35 cellular contexts compared by ENCODE assay signal in the genomic region with DNA sequence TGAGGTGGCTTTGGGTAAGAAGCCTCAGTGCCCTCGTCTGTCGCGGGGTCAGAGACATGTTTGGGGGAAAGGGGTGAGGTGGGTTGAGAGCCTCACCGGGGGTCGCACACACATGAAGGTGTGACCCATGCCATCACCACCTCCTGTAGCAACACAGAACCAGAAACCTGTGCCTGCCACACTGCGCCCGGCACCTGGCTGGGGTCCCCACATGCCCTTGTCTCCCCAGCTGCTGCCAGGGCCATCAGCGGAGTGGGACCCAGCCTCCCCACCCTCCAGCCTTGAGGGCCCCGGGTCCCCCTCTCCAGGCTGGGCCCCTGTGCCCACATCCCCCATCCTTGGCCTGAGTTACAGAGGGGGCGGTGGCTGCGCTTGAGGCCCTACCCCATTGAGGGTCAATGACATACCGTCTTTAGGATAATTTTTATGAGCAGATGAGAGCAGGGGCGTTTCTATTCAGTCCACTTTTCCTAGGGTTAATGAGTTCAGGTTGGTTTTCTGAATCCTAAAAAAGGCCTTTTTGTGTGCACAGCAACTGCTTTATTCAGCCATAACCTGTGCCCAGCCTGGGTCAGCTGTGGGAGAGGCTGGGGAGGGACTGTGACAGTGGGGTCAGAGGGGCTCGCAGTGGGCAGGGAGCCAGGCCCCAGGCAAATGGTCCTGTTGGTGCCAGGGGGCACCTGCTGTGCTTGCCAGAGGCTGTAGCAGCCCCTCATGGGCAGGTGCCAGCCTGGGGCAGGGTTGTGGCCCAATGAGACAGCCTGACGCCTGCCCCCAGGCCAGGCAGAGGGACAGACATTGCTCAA. TPM values are rescaled to one million over a fixed set of nuclear protein-coding genes. Genes with fewer than 3 reads are reported as not detected.
"Had no signal": no experiment of that assay in that cellular context is flagged by ENCODE, and none has a peak within 500 bp of the region (broad histone marks: within the 10 kb centered on the region; RNA-seq: fewer than 3 reads in every experiment).

No MANE protein-coding gene starts in this region.

- DNase-seq: activated CD4-positive, alpha-beta memory T cell treated with anti-CD3 and anti-CD28 coated beads for 36 hours; activated CD4-positive, alpha-beta T cell treated with anti-CD3 and anti-CD28 coated beads for 36 hours; activated CD4-positive, alpha-beta T cell treated with anti-CD3 and anti-CD28 coated beads, Interleukin-2, amount 10 ng/mL, durations not matched to agents 24 days and 14 days; activated CD4-positive, CD25-positive, alpha-beta regulatory T cell; activated CD4-positive, CD25-positive, alpha-beta regulatory T cell treated with anti-CD3 and anti-CD28 coated beads, Interleukin-2, amount 50 U/mL, for 72 hours; activated CD8-positive, alpha-beta memory T cell treated with anti-CD3 and anti-CD28 coated beads, Interleukin-2, amount 10 ng/mL, durations not matched to agents 7 days and 5 days; activated CD8-positive, alpha-beta memory T cell treated with anti-CD3 and anti-CD28 coated beads, Interleukin-2, amount 50 U/mL, for 4 hours; activated CD8-positive, alpha-beta T cell treated with anti-CD3 and anti-CD28 coated beads, Interleukin-2, amount 10 ng/mL, durations not matched to agents 7 days and 5 days; activated gamma-delta T cell; activated naive CD4-positive, alpha-beta T cell; activated naive CD4-positive, alpha-beta T cell treated with anti-CD3 and anti-CD28 coated beads, Interleukin-2, amount 10 ng/mL, durations not matched to agents 7 days and 5 days; activated naive CD8-positive, alpha-beta T cell treated with anti-CD3 and anti-CD28 coated beads, Interleukin-2, amount 10 ng/mL, durations not matched to agents 7 days and 5 days; activated T-cell treated with anti-CD3 and anti-CD28 coated beads, Interleukin-2, amount 50 U/mL, for 1 hour; activated T-cell treated with anti-CD3 and anti-CD28 coated beads, Interleukin-2, amount 50 U/mL, for 72 hours; central memory CD4-positive, alpha-beta T cell; cerebellar nuclear complex; dorsolateral prefrontal cortex; effector memory CD4-positive, alpha-beta T cell; foreskin fibroblast; heart left ventricle; T-cell; T1000 had no signal

- FAIRE-seq: frontal cortex had no signal

- ATAC-seq: activated CD4-positive, alpha-beta T cell treated with anti-CD3 and anti-CD28 coated beads for 36 hours; activated CD8-positive, alpha-beta memory T cell treated with anti-CD3 and anti-CD28 coated beads, Interleukin-2, amount 10 ng/mL, durations not matched to agents 7 days and 5 days; activated CD8-positive, alpha-beta T cell treated with anti-CD3 and anti-CD28 coated beads, Interleukin-2, amount 10 ng/mL, durations not matched to agents 7 days and 5 days; activated naive CD4-positive, alpha-beta T cell treated with anti-CD3 and anti-CD28 coated beads, Interleukin-2, amount 50 U/mL, for 72 hours; activated T-cell treated with anti-CD3 and anti-CD28 coated beads, Interleukin-2, amount 50 U/mL, for 72 hours; esophagus mucosa; T-cell had no signal

- H3K27ac Mint-ChIP-seq: activated CD4-positive, alpha-beta memory T cell treated with anti-CD3 and anti-CD28 coated beads for 36 hours; activated CD4-positive, alpha-beta T cell treated with anti-CD3 and anti-CD28 coated beads for 36 hours; activated CD4-positive, alpha-beta T cell treated with anti-CD3 and anti-CD28 coated beads, Interleukin-2, amount 10 ng/mL, durations not matched to agents 24 days and 14 days; activated CD8-positive, alpha-beta memory T cell treated with anti-CD3 and anti-CD28 coated beads, Interleukin-2, amount 10 ng/mL, durations not matched to agents 7 days and 5 days; activated CD8-positive, alpha-beta T cell treated with anti-CD3 and anti-CD28 coated beads, Interleukin-2, amount 10 ng/mL, durations not matched to agents 7 days and 5 days; activated naive CD4-positive, alpha-beta T cell treated with anti-CD3 and anti-CD28 coated beads, Interleukin-2, amount 10 ng/mL, durations not matched to agents 7 days and 5 days; activated naive CD4-positive, alpha-beta T cell treated with anti-CD3 and anti-CD28 coated beads, Interleukin-2, amount 50 U/mL, for 72 hours; activated naive CD8-positive, alpha-beta T cell treated with anti-CD3 and anti-CD28 coated beads, Interleukin-2, amount 10 ng/mL, durations not matched to agents 7 days and 5 days; activated T-cell treated with anti-CD3 and anti-CD28 coated beads, Interleukin-2, amount 50 U/mL, for 72 hours; brain; dendritic cell treated with granulocyte-macrophage colony-stimulating factor and Interleukin-4, amounts not matched to agents 40 ng/mL and 50 ng/mL, for 4 days; endodermal cell; T-cell; T-helper 1 cell treated with Interleukin-12 subunit alpha and Interleukin-12 subunit beta and Interleukin-4 antibody, amounts not matched to agents 30 μg/mL and 1 μg/mL, for 36 hours; T-helper 2 cell treated with Interferon-gamma antibody and Interleukin-4, amounts not matched to agents 5 μg/mL and 100 μg/mL, for 36 hours had no signal

- H3K4me1 ChIP-seq: ascending aorta, breast epithelium, heart left ventricle had no signal

- H3K36me3 ChIP-seq: ascending aorta, breast epithelium, cardiac muscle cell, heart left ventricle had no signal

- H3K27me3 Mint-ChIP-seq: activated CD4-positive, alpha-beta memory T cell treated with anti-CD3 and anti-CD28 coated beads for 36 hours; activated CD4-positive, alpha-beta T cell treated with anti-CD3 and anti-CD28 coated beads for 36 hours had no signal

- H3K9me3 Mint-ChIP-seq: activated CD4-positive, alpha-beta memory T cell treated with anti-CD3 and anti-CD28 coated beads for 36 hours; activated CD4-positive, alpha-beta T cell treated with anti-CD3 and anti-CD28 coated beads, Interleukin-2, amount 10 ng/mL, durations not matched to agents 24 days and 14 days; activated naive CD4-positive, alpha-beta T cell treated with anti-CD3 and anti-CD28 coated beads, Interleukin-2, amount 10 ng/mL, durations not matched to agents 7 days and 5 days; activated naive CD4-positive, alpha-beta T cell treated with anti-CD3 and anti-CD28 coated beads, Interleukin-2, amount 50 U/mL, for 72 hours; activated naive CD8-positive, alpha-beta T cell treated with anti-CD3 and anti-CD28 coated beads, Interleukin-2, amount 10 ng/mL, durations not matched to agents 7 days and 5 days; activated T-cell treated with anti-CD3 and anti-CD28 coated beads, Interleukin-2, amount 50 U/mL, for 72 hours; dendritic cell treated with granulocyte-macrophage colony-stimulating factor and Interleukin-4, amounts not matched to agents 40 ng/mL and 50 ng/mL, for 4 days; T-cell; T-helper 1 cell treated with Interleukin-12 subunit alpha and Interleukin-12 subunit beta and Interleukin-4 antibody, amounts not matched to agents 30 μg/mL and 1 μg/mL, for 36 hours; T-helper 2 cell treated with Interferon-gamma antibody and Interleukin-4, amounts not matched to agents 5 μg/mL and 100 μg/mL, for 36 hours had no signal

- H3K4me3 Mint-ChIP-seq: activated CD4-positive, alpha-beta memory T cell treated with anti-CD3 and anti-CD28 coated beads for 36 hours; activated CD4-positive, alpha-beta T cell treated with anti-CD3 and anti-CD28 coated beads for 36 hours; activated CD4-positive, alpha-beta T cell treated with anti-CD3 and anti-CD28 coated beads, Interleukin-2, amount 10 ng/mL, durations not matched to agents 24 days and 14 days; activated CD8-positive, alpha-beta memory T cell treated with anti-CD3 and anti-CD28 coated beads, Interleukin-2, amount 10 ng/mL, durations not matched to agents 7 days and 5 days; activated CD8-positive, alpha-beta T cell treated with anti-CD3 and anti-CD28 coated beads, Interleukin-2, amount 10 ng/mL, durations not matched to agents 7 days and 5 days; activated naive CD4-positive, alpha-beta T cell treated with anti-CD3 and anti-CD28 coated beads, Interleukin-2, amount 10 ng/mL, durations not matched to agents 7 days and 5 days; activated naive CD8-positive, alpha-beta T cell treated with anti-CD3 and anti-CD28 coated beads, Interleukin-2, amount 10 ng/mL, durations not matched to agents 7 days and 5 days; activated T-cell treated with anti-CD3 and anti-CD28 coated beads, Interleukin-2, amount 50 U/mL, for 72 hours; brain; dendritic cell treated with granulocyte-macrophage colony-stimulating factor and Interleukin-4, amounts not matched to agents 40 ng/mL and 50 ng/mL, for 4 days; endodermal cell; T-cell; T-helper 1 cell treated with Interleukin-12 subunit alpha and Interleukin-12 subunit beta and Interleukin-4 antibody, amounts not matched to agents 30 μg/mL and 1 μg/mL, for 36 hours; T-helper 2 cell treated with Interferon-gamma antibody and Interleukin-4, amounts not matched to agents 5 μg/mL and 100 μg/mL, for 36 hours had no signal

- H3K36me3 Mint-ChIP-seq: activated CD4-positive, alpha-beta memory T cell treated with anti-CD3 and anti-CD28 coated beads for 36 hours; activated CD8-positive, alpha-beta memory T cell treated with anti-CD3 and anti-CD28 coated beads, Interleukin-2, amount 10 ng/mL, durations not matched to agents 7 days and 5 days; activated naive CD4-positive, alpha-beta T cell treated with anti-CD3 and anti-CD28 coated beads, Interleukin-2, amount 10 ng/mL, durations not matched to agents 7 days and 5 days; activated naive CD4-positive, alpha-beta T cell treated with anti-CD3 and anti-CD28 coated beads, Interleukin-2, amount 50 U/mL, for 72 hours; activated naive CD8-positive, alpha-beta T cell treated with anti-CD3 and anti-CD28 coated beads, Interleukin-2, amount 10 ng/mL, durations not matched to agents 7 days and 5 days; brain; T-cell had no signal

- H3K4me3 ChIP-seq: ascending aorta, breast epithelium, cardiac muscle cell, coronary artery, dorsolateral prefrontal cortex, heart left ventricle had no signal

- H3K27me3 ChIP-seq: ascending aorta, breast epithelium, cardiac muscle cell, dorsolateral prefrontal cortex, heart left ventricle had no signal

- H3K4me1 Mint-ChIP-seq: activated CD4-positive, alpha-beta T cell treated with anti-CD3 and anti-CD28 coated beads for 36 hours; activated CD4-positive, alpha-beta T cell treated with anti-CD3 and anti-CD28 coated beads, Interleukin-2, amount 10 ng/mL, durations not matched to agents 24 days and 14 days; activated CD8-positive, alpha-beta memory T cell treated with anti-CD3 and anti-CD28 coated beads, Interleukin-2, amount 10 ng/mL, durations not matched to agents 7 days and 5 days; activated naive CD4-positive, alpha-beta T cell treated with anti-CD3 and anti-CD28 coated beads, Interleukin-2, amount 10 ng/mL, durations not matched to agents 7 days and 5 days; activated naive CD8-positive, alpha-beta T cell treated with anti-CD3 and anti-CD28 coated beads, Interleukin-2, amount 10 ng/mL, durations not matched to agents 7 days and 5 days; T-cell had no signal

- H3K27ac ChIP-seq: ascending aorta, breast epithelium, cardiac muscle cell, coronary artery, dorsolateral prefrontal cortex, heart left ventricle had no signal

RNA-seq across cellular contexts. Expression of a gene that starts 19.4 kb away (rescaled TPM):
- total RNA-seq: activated CD4-positive, alpha-beta memory T cell treated with anti-CD3 and anti-CD28 coated beads for 36 hours; activated CD4-positive, alpha-beta T cell treated with anti-CD3 and anti-CD28 coated beads for 36 hours; activated CD4-positive, alpha-beta T cell treated with anti-CD3 and anti-CD28 coated beads, Interleukin-2, amount 10 ng/mL, durations not matched to agents 24 days and 14 days; activated CD8-positive, alpha-beta memory T cell treated with anti-CD3 and anti-CD28 coated beads for 36 hours; activated CD8-positive, alpha-beta memory T cell treated with anti-CD3 and anti-CD28 coated beads, Interleukin-2, amount 10 ng/mL, durations not matched to agents 7 days and 5 days; activated CD8-positive, alpha-beta T cell treated with anti-CD3 and anti-CD28 coated beads, Interleukin-2, amount 10 ng/mL, durations not matched to agents 7 days and 5 days; activated naive CD4-positive, alpha-beta T cell treated with anti-CD3 and anti-CD28 coated beads, Interleukin-2, amount 50 U/mL, for 72 hours; activated naive CD8-positive, alpha-beta T cell treated with anti-CD3 and anti-CD28 coated beads, Interleukin-2, amount 10 ng/mL, durations not matched to agents 7 days and 5 days; activated T-cell treated with anti-CD3 and anti-CD28 coated beads, Interleukin-2, amount 50 U/mL, for 72 hours; frontal cortex; T-cell had no signal
